ENCODE assay signal across 4 cellular contexts in the genomic region with DNA sequence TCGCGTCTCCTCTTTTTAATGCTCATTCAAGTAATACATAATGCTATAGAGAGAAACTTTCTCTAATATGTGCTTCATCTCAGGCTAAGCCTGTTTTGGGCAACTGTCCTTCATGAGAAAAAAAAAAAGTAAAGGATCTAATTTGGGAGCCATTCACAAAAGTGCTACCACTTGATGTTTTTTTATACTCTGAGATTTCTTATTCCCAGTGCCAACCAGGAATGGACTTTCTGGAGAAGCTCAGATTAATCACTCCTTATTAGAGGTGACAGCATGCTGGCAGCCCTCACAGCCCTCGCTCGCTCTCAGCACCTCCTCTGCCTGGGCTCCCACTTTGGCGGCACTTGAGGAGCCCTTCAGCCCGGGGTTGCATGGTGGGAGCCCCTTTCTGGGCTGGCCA. TPM values are rescaled to one million over a fixed set of nuclear protein-coding genes. Genes with fewer than 3 reads are reported as not detected.
"Had no signal": no experiment of that assay in that cellular context is flagged by ENCODE, and none has a peak within 500 bp of the region (broad histone marks: within the 10 kb centered on the region; RNA-seq: fewer than 3 reads in every experiment).

No MANE protein-coding gene starts in this region.

RNA-seq across cellular contexts. Expression of a gene that starts 51.9 kb away (rescaled TPM):
- total RNA-seq: GM23248, GM23338, H1, HFFc6 had no signal
- polyA plus RNA-seq: GM23248, GM23338, H1 had no signal
